In genomic region chr16:88508868-88509748, GRCh38 we compare ENCODE assay signal across 19 cellular contexts. TPM values are rescaled to one million over a fixed set of nuclear protein-coding genes. Genes with fewer than 3 reads are reported as not detected.
A peak's percentile ranks its signal among the peaks of the same experiment; 100 is the strongest.
DNase-seq lines count a peak whose midpoint lies in the region; ATAC-seq and TF ChIP-seq lines count a peak whose summit lies in the region.
"Had no signal": no experiment of that assay in that cellular context is flagged by ENCODE, and none has a peak within 500 bp of the region (broad histone marks: within the 10 kb centered on the region; RNA-seq: fewer than 3 reads in every experiment).

No MANE protein-coding gene starts in this region.

- peak overlapping the region in 1 of 2 donors; percentile 26 for H3K9ac ChIP-seq in colonic mucosa (ENCODE audit: low read depth in 2 of 2, low read length in 2 of 2)

- H3K36me3 ChIP-seq in colonic mucosa (no peaks in the 10 kb centered on the region), mucosa of descending colon (ENCODE audit: low read depth) (no peaks in the 10 kb centered on the region)
- H3K36me3 ChIP-seq: adrenal gland, uterus had no signal

- no peaks in the 10 kb centered on the region for H3K27me3 ChIP-seq in colonic mucosa
- H3K27me3 ChIP-seq: adrenal gland, uterus had no signal

- peak; percentile 24 for DNase-seq in HT-29 (ENCODE audit: low spot score)
- DNase-seq in colonic mucosa = peak; percentile 81
- DNase-seq in mucosa of descending colon = peak in 2 of 3 donors; percentile 61 to 69
- no peak for DNase-seq in stimulated activated naive CD4-positive, alpha-beta T cell treated with Interleukin-2 at 50 U/mL for 16 hours (lab: John Stamatoyannopoulos, UW)
- DNase-seq in activated CD8-positive, alpha-beta memory T cell treated with anti-CD3 and anti-CD28 coated beads for 24 hours = no peak
- DNase-seq: adrenal gland; CD4-positive, alpha-beta memory T cell; central memory CD4-positive, alpha-beta T cell; effector memory CD4-positive, alpha-beta T cell; islet precursor cell; mesendoderm; NCI-H187 treated with DMSO at 0.1 percent for 48 hours; retina; stimulated activated CD4-positive, alpha-beta T cell treated with anti-CD3 and anti-CD28 coated beads, Interleukin-15, amount 100 ng/mL, for 24 hours; uterus had no signal

- no peak for TF ChIP-seq CTCF in 22Rv1 (IDR thresholded peaks at IDR 0.05)
- TF ChIP-seq CTCF in colonic mucosa (IDR thresholded peaks at IDR 0.05) = no peak
- no peak for TF ChIP-seq CTCF in mucosa of descending colon (IDR thresholded peaks at IDR 0.05)

- H3K4me3 ChIP-seq in colonic mucosa = no peak overlapping the region
- H3K4me3 ChIP-seq in mucosa of descending colon = no peak overlapping the region
- H3K4me3 ChIP-seq: adrenal gland, uterus had no signal

- ATAC-seq in mucosa of descending colon = peak; percentile 76
- ATAC-seq in GM21619 (IDR thresholded peaks at IDR 0.05; ENCODE audit: unreplicated experiment) = no peak
- no peak for ATAC-seq in GM19351 (IDR thresholded peaks at IDR 0.05; ENCODE audit: unreplicated experiment)
- ATAC-seq: stimulated activated memory B cell treated with anti-CD40 and anti-IgM and Interleukin-4, amounts not matched to agents 10 μg/mL and 1 μg/mL and 100 μg/mL, for 72 hours had no signal

- H3K9me3 ChIP-seq in colonic mucosa (no peaks in the 10 kb centered on the region), mucosa of descending colon (no peaks in the 10 kb centered on the region)
- H3K9me3 ChIP-seq: adrenal gland, uterus had no signal

- intact Hi-C loops in colonic mucosa (cut with DNase I) = no loop called here
- intact Hi-C loops in mucosa of descending colon (cut with DNase I, micrococcal nuclease) = no loop called here

- peak overlapping the region; percentile 56; the same call in 1 of the 2 replicates for H3K27ac ChIP-seq in 22Rv1
- H3K27ac ChIP-seq in colonic mucosa = peak overlapping the region; percentile 50
- H3K27ac ChIP-seq: uterus had no signal

- H3K4me1 ChIP-seq in colonic mucosa (peaks cover 8% of the 10 kb centered on the region), mucosa of descending colon (ENCODE audit: low read depth) (peaks cover 13% of the 10 kb centered on the region)
- H3K4me1 ChIP-seq: adrenal gland, uterus had no signal

RNA-seq across cellular contexts. Expression of gene ZFPM1, which starts 56.0 kb away (rescaled TPM):
- total RNA-seq in HT-29 (2014; rRNA removed; shearing (Covaris generic)) = 9.2 and 15.3 TPM in 2 replicates
- total RNA-seq in colonic mucosa (10 to 100 TPM in 1 of 2 donors, 1 to 10 TPM in 1; 6.6 to 12.5 TPM), mucosa of descending colon (10 to 100 TPM in 1 of 3 donors, 1 to 10 TPM in 2; 5.2 to 10.3 (median 7.2) TPM)

Comparison
In these comparisons a context has a peak if more than half of its experiments do, and no peak if none do; other contexts are left out.
1. DNase-seq: peak in HT-29 (single experiment), colonic mucosa (single experiment) and mucosa of descending colon (2 of 3); none in stimulated activated naive CD4-positive, alpha-beta T cell treated with Interleukin-2 at 50 U/mL for 16 hours (single experiment) and activated CD8-positive, alpha-beta memory T cell treated with anti-CD3 and anti-CD28 coated beads for 24 hours (single experiment).